ENCODE assay signal across 8 cellular contexts in the genomic region with DNA sequence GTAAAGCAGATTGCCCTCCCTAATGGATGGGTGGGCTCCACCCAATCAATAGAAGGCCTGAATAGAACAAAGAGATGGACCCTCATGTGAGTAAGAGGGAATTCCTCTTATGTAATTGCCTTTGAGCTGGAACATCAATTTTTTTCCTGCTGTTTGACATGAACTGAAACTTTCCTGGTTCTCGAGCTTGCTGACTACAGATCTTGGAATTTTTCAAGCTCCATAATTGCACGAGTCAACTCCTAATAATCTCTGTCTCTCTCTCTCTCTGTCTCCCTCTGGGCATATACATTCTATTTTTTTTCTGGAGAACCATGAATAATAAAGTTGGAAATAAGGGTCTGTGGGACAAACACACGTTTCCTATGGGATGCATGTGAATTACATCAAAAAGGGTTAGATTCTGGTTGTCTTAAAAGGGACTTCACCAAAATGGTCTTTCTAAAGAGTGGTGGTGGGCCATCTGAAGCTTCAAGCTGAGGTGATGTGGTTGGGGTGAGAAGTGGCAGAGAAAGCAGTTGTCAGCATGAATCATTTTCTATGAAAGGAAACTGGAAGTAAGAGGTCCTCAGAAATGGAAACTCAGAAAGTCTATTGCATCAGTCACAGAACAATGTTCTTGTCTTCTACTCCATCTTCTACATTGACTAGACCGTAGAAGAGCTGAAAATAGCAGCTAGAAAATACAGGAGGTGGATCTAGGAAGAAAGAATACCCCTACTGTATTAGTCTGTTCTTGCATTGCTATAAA. TPM values are rescaled to one million over a fixed set of nuclear protein-coding genes. Genes with fewer than 3 reads are reported as not detected.
DNase-seq lines count a peak whose midpoint lies in the region; ATAC-seq, FAIRE-seq and TF ChIP-seq lines count a peak whose summit lies in the region.

No MANE protein-coding gene starts in this region.

- FAIRE-seq in bronchial epithelial cell (lab: Jason Lieb, UNC), result no peak

- intact Hi-C loops in left colon (cut with DNase I, micrococcal nuclease) (loop anchor here in 1 of 2 donors (10.0 kb wide), 1 partner anchor 524 kb away; no protein-coding TSS in a partner anchor), Calu3 (cut with micrococcal nuclease; ENCODE audit: unreplicated experiment) (no loop called here), thyroid gland (cut with DNase I) (no loop called here)

- TF ChIP-seq CTCF in KMS-11 (conservative IDR thresholded peaks at IDR 0.05; ENCODE audit: low read depth, low read length) (no peak), bronchial epithelial cell (IDR thresholded peaks at IDR 0.05; ENCODE audit: insufficient read depth, low read length, severe bottlenecking) (no peak), Calu3 (IDR thresholded peaks at IDR 0.05; ENCODE audit: unreplicated experiment) (no peak), thyroid gland (IDR thresholded peaks at IDR 0.05) (no peak)

- ATAC-seq in GM21381 (IDR thresholded peaks at IDR 0.05; ENCODE audit: unreplicated experiment), result peak; percentile 89
- no peak for ATAC-seq in left colon

- H3K9ac ChIP-seq in BLaER1, result no peak overlapping the region
- peak overlapping the region; percentile 36; the same call in 1 of the 2 replicates for H3K9ac ChIP-seq in KMS-11

- H3K27me3 ChIP-seq in BLaER1 (no peaks in the 10 kb centered on the region), KMS-11 (ENCODE audit: insufficient read depth, low read depth) (no peaks in the 10 kb centered on the region), bronchial epithelial cell (ENCODE audit: control insufficient read depth, insufficient read depth, low read length) (no peaks in the 10 kb centered on the region), thyroid gland (no peaks in the 10 kb centered on the region)

- H3K27ac Mint-ChIP-seq in Calu3 (ENCODE audit: unreplicated experiment), result no peak overlapping the region

- peak overlapping the region; percentile 67 for H2AFZ ChIP-seq in KMS-11 (ENCODE audit: low read depth)

- H3K4me2 ChIP-seq in BLaER1 (peak overlapping the region; percentile 75), KMS-11 (peak overlapping the region; percentile 81)

- WGBS in thyroid gland, 2 donors, result 89 to 92% methylated on average over 4 of the region's 4 CpGs

- no peak overlapping the region for H3K4me3 Mint-ChIP-seq in Calu3 (ENCODE audit: low read depth, unreplicated experiment)

- no peaks in the 10 kb centered on the region for H3K79me2 ChIP-seq in KMS-11 (ENCODE audit: insufficient read depth, low read depth)

- no peaks in the 10 kb centered on the region for H3K36me3 ChIP-seq in BLaER1
- no peaks in the 10 kb centered on the region for H3K36me3 ChIP-seq in KMS-11 (ENCODE audit: insufficient read depth)
- H3K36me3 ChIP-seq in bronchial epithelial cell (ENCODE audit: control insufficient read depth, insufficient read depth, low read length), result no peaks in the 10 kb centered on the region
- no peaks in the 10 kb centered on the region for H3K36me3 ChIP-seq in thyroid gland

- peak overlapping the region; percentile 62 for H3K27ac ChIP-seq in BLaER1
- peak overlapping the region; percentile 83 for H3K27ac ChIP-seq in KMS-11
- H3K27ac ChIP-seq in thyroid gland, result no peak overlapping the region

- H3K9me3 Mint-ChIP-seq in Calu3 (ENCODE audit: low read depth, unreplicated experiment), result no peaks in the 10 kb centered on the region

- no peak overlapping the region for H3K4me3 ChIP-seq in BLaER1
- H3K4me3 ChIP-seq in KMS-11 (IDR thresholded peaks at IDR 0.05; ENCODE audit: insufficient read depth, low read depth, low read length), result no peak overlapping the region
- no peak overlapping the region for H3K4me3 ChIP-seq in bronchial epithelial cell (ENCODE audit: low read depth, low read length)
- no peak overlapping the region for H3K4me3 ChIP-seq in thyroid gland (replicated peaks in 1 of 3)

- CTCF ChIA-PET in Calu3 (lab: Charles Lee), result no interaction called here

- H3K4me1 Mint-ChIP-seq in Calu3 (ENCODE audit: low read depth, unreplicated experiment), result peaks cover 9% of the 10 kb centered on the region

- H4K20me1 ChIP-seq in BLaER1 (no peaks in the 10 kb centered on the region), KMS-11 (ENCODE audit: insufficient read depth) (no peaks in the 10 kb centered on the region)

- peaks cover 63% of the 10 kb centered on the region for H3K4me1 ChIP-seq in BLaER1
- H3K4me1 ChIP-seq in KMS-11 (ENCODE audit: low read depth, poor library complexity, severe bottlenecking), result peaks cover 60% of the 10 kb centered on the region
- peaks cover 3 to 4% of the 10 kb centered on the region in 2 donors for H3K4me1 ChIP-seq in thyroid gland

- BruUV-seq in Calu3 (replicated peaks; lab: Mats Ljungman, UMichigan), result no TSS peak

- H3K9me3 ChIP-seq in BLaER1 (no peaks in the 10 kb centered on the region), thyroid gland (no peaks in the 10 kb centered on the region)

- H3K27me3 Mint-ChIP-seq in Calu3 (ENCODE audit: unreplicated experiment), result peaks cover 13% of the 10 kb centered on the region

- H3K36me3 Mint-ChIP-seq in Calu3 (ENCODE audit: insufficient read depth, unreplicated experiment), result no peaks in the 10 kb centered on the region

- TF ChIP-seq POLR2A in thyroid gland (IDR thresholded peaks at IDR 0.05), result no peak

- DNase-seq in bronchial epithelial cell (ENCODE audit: low read depth) (peak; percentile 58), NCI-H524 (lab: John Stamatoyannopoulos, UW) (no peak), left colon (no peak), Calu3 (no peak), thyroid gland (no peak)

RNA-seq across cellular contexts. Expression of gene HOMER1, which starts 47.0 kb away (rescaled TPM):
- total RNA-seq in bronchial epithelial cell (20.5 and 40.3 TPM in 2 replicates), left colon (1 to 10 TPM; 2.9 to 3.1 TPM), Calu3 (2022) (26.6 and 32.5 TPM in 2 replicates), thyroid gland (10 to 100 TPM; 26.1 to 42.9 (median 37.9) TPM)

RNA-seq across cellular contexts. Expression of gene TENT2, which starts 51.3 kb away (rescaled TPM):
- 21.6 and 32.4 TPM in 2 replicates for total RNA-seq in bronchial epithelial cell
- 10 to 100 TPM; 60.3 to 67.6 TPM for total RNA-seq in left colon
- total RNA-seq in Calu3 (2022), result 85.7 and 87.7 TPM in 2 replicates
- 100 to 1,000 TPM in 1 of 4 donors, 10 to 100 TPM in 3; 83.6 to 116 (median 95.7) TPM for total RNA-seq in thyroid gland

Comparison
In these comparisons a context has a peak if more than half of its experiments do, and no peak if none do; other contexts are left out.
1. H3K27ac ChIP-seq: peak in BLaER1 (single experiment) and KMS-11 (single experiment); none in thyroid gland (0 of 3).